In genomic region chr2:138922973-138923563, GRCh38 we compare ENCODE assay signal across 10 cellular contexts.
DNase-seq lines count a peak whose midpoint lies in the region; ATAC-seq and TF ChIP-seq lines count a peak whose summit lies in the region.
"Had no signal": no experiment of that assay in that cellular context is flagged by ENCODE, and none has a peak within 500 bp of the region (broad histone marks: within the 10 kb centered on the region; RNA-seq: fewer than 3 reads in every experiment).

No MANE protein-coding gene starts in this region.

- no peaks in the 10 kb centered on the region for H3K9me3 Mint-ChIP-seq in activated CD8-positive, alpha-beta T cell treated with anti-CD3 and anti-CD28 coated beads for 36 hours
- H3K9me3 Mint-ChIP-seq: dendritic cell treated with granulocyte-macrophage colony-stimulating factor and Interleukin-4, amounts not matched to agents 40 ng/mL and 50 ng/mL, for 4 days had no signal

- CTCF ChIA-PET in activated CD8-positive, alpha-beta T cell treated with anti-CD3 and anti-CD28 coated beads for 36 hours (lab: Charles Lee): no interaction called here

- H3K27ac ChIP-seq in substantia nigra (ENCODE audit: low read depth, low read length, poor library complexity, severe bottlenecking): no peak overlapping the region

- no peaks in the 10 kb centered on the region for H3K36me3 Mint-ChIP-seq in activated CD8-positive, alpha-beta T cell treated with anti-CD3 and anti-CD28 coated beads for 36 hours (ENCODE audit: low read depth)

- peak; percentile 49 for TF ChIP-seq CTCF in fibroblast of the aortic adventitia (IDR thresholded peaks at IDR 0.05; ENCODE audit: insufficient read depth, low read length)
- TF ChIP-seq CTCF in activated CD8-positive, alpha-beta T cell treated with anti-CD3 and anti-CD28 coated beads for 36 hours (IDR thresholded peaks at IDR 0.05): no peak

- POLR2A ChIA-PET in activated CD8-positive, alpha-beta T cell treated with anti-CD3 and anti-CD28 coated beads for 36 hours (lab: Charles Lee): no interaction called here

- peak; percentile 4 for DNase-seq in AG08395 (ENCODE audit: low spot score)
- DNase-seq in HCEC 1CT: peak; percentile 11
- peak; percentile 50 for DNase-seq in RKO (ENCODE audit: low spot score)
- DNase-seq in fibroblast of the aortic adventitia (ENCODE audit: low read depth): peak; percentile 57
- DNase-seq in mucosa of gallbladder (ENCODE audit: low spot score): no peak
- DNase-seq in substantia nigra (lab: John Stamatoyannopoulos, UW): no peak
- no peak for DNase-seq in activated CD8-positive, alpha-beta T cell treated with anti-CD3 and anti-CD28 coated beads for 36 hours
- DNase-seq in activated CD8-positive, alpha-beta memory T cell treated with anti-CD3 and anti-CD28 coated beads for 24 hours: no peak
- DNase-seq: stimulated activated CD4-positive, alpha-beta T cell treated with anti-CD3 and anti-CD28 coated beads, Interleukin-4, amount 100 ng/mL, for 24 hours had no signal

- H3K27me3 Mint-ChIP-seq in activated CD8-positive, alpha-beta T cell treated with anti-CD3 and anti-CD28 coated beads for 36 hours: no peaks in the 10 kb centered on the region
- H3K27me3 Mint-ChIP-seq: dendritic cell treated with granulocyte-macrophage colony-stimulating factor and Interleukin-4, amounts not matched to agents 40 ng/mL and 50 ng/mL, for 4 days had no signal

- no peak overlapping the region for H3K27ac Mint-ChIP-seq in activated CD8-positive, alpha-beta T cell treated with anti-CD3 and anti-CD28 coated beads for 36 hours
- H3K27ac Mint-ChIP-seq: dendritic cell treated with granulocyte-macrophage colony-stimulating factor and Interleukin-4, amounts not matched to agents 40 ng/mL and 50 ng/mL, for 4 days had no signal

- H3K4me3 Mint-ChIP-seq in activated CD8-positive, alpha-beta T cell treated with anti-CD3 and anti-CD28 coated beads for 36 hours: no peak overlapping the region
- H3K4me3 Mint-ChIP-seq: dendritic cell treated with granulocyte-macrophage colony-stimulating factor and Interleukin-4, amounts not matched to agents 40 ng/mL and 50 ng/mL, for 4 days had no signal

- no peak overlapping the region for H3K4me3 ChIP-seq in fibroblast of the aortic adventitia (ENCODE audit: low read depth, low read length)

- intact Hi-C loops in activated CD8-positive, alpha-beta T cell treated with anti-CD3 and anti-CD28 coated beads for 36 hours (cut with micrococcal nuclease): no loop called here

- no peak for ATAC-seq in activated CD8-positive, alpha-beta T cell treated with anti-CD3 and anti-CD28 coated beads for 36 hours

- H3K4me1 Mint-ChIP-seq in activated CD8-positive, alpha-beta T cell treated with anti-CD3 and anti-CD28 coated beads for 36 hours (ENCODE audit: low read depth): no peaks in the 10 kb centered on the region

Comparison
In these comparisons a context has a peak if more than half of its experiments do, and no peak if none do; other contexts are left out.
1. DNase-seq: peak in AG08395 (single experiment), HCEC 1CT (single experiment), RKO (single experiment) and fibroblast of the aortic adventitia (single experiment); none in mucosa of gallbladder (single experiment), substantia nigra (0 of 49), activated CD8-positive, alpha-beta T cell treated with anti-CD3 and anti-CD28 coated beads for 36 hours (single experiment) and activated CD8-positive, alpha-beta memory T cell treated with anti-CD3 and anti-CD28 coated beads for 24 hours (single experiment).